Comparison of ENCODE assay signal across 9 cellular contexts in the genomic region with DNA sequence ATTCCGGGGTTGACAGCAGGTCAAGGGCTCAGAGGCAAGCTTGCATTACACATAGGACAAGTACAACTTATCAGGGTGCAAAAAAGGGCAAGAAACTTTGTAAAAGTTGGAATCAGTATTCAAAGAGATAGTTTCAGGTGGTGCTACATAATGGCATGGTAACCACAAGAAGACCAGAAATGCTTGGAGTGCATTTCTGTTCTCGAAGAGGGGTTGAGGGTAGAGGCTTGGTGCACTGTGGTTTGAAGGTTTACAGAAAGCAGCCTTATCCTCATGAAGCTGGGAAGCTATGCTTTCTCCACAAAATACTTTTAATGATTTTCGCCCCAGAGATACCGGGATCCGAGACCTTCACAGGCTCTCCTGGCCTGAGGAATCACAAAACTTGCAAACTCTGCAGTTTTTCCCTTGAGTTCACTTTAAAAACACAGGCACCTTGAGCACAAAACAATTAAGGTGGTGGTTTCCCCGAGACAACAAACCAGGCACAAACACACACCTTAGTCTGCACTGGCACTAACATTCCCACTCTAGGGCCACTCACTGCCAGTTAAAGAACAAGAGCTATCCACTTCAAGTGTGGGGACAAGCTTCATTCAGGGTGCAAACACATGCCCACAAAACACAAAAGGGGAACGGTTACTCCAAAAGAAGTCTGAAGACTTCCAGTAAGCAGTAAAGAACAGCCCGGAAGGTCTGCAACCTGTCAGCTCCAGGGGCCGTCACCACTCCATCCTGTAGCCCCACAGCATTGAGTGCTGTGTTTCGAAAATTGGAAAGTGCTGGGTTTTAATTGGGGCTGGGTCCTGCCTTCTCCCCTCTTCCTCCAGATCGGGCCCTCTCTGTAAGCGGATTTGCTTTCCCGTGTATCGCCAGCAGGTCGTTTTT. TPM values are rescaled to one million over a fixed set of nuclear protein-coding genes. Genes with fewer than 3 reads are reported as not detected.
DNase-seq lines count a peak whose midpoint lies in the region; ATAC-seq and TF ChIP-seq lines count a peak whose summit lies in the region.
"Had no signal": no experiment of that assay in that cellular context is flagged by ENCODE, and none has a peak within 500 bp of the region (broad histone marks: within the 10 kb centered on the region; RNA-seq: fewer than 3 reads in every experiment).

No MANE protein-coding gene starts in this region.

- H3K27me3 Mint-ChIP-seq in MCF 10A (ENCODE audit: insufficient read depth, unreplicated experiment), result no peaks in the 10 kb centered on the region

- no peak overlapping the region for H3K9ac ChIP-seq in mesenchymal stem cell (ENCODE audit: low read length)

- no peak overlapping the region for H2AFZ ChIP-seq in mesenchymal stem cell (ENCODE audit: low read depth, low read length)

- 12% methylated on average over 13 of the region's 15 CpGs for WGBS in mesenchymal stem cell
- 77 to 80% methylated on average over 6 to 15 of the region's 15 CpGs for WGBS in transverse colon (ENCODE audit: low coverage in 1 of 2), 2 donors

- H2BK120ac ChIP-seq in mesenchymal stem cell (ENCODE audit: low read depth, low read length), result no peak overlapping the region

- no peak overlapping the region for H2BK12ac ChIP-seq in mesenchymal stem cell (ENCODE audit: low read length in 2 of 2)

- POLR2A ChIA-PET in MCF 10A (lab: Yijun Ruan, JAX), result interaction anchor here (0.6 to 15.8 kb wide), 2 partner anchors 27 to 179 kb away, joined by 3 to 369 read pairs; a partner anchor contains a TSS

- H3K27me3 ChIP-seq in breast epithelium, result no peaks in the 10 kb centered on the region
- peaks cover 16 to 50% of the 10 kb centered on the region in 2 experiments for H3K27me3 ChIP-seq in mesenchymal stem cell (ENCODE audit: control insufficient read depth in 1 of 2, insufficient read depth in 1 of 2, low read length in 2 of 2)
- peaks cover 2% of the 10 kb centered on the region for H3K27me3 ChIP-seq in transverse colon

- H3K36me3 Mint-ChIP-seq in MCF 10A (ENCODE audit: insufficient read depth, unreplicated experiment), result no peaks in the 10 kb centered on the region

- TF ChIP-seq POLR2A in breast epithelium (IDR thresholded peaks at IDR 0.05) (no peak), transverse colon (IDR thresholded peaks at IDR 0.05) (no peak)

- H3K9me3 ChIP-seq in breast epithelium (no peaks in the 10 kb centered on the region), mesenchymal stem cell (ENCODE audit: control insufficient read depth, low read length) (no peaks in the 10 kb centered on the region), transverse colon (no peaks in the 10 kb centered on the region)

- in situ Hi-C loops in transverse colon (cut with MboI; ENCODE audit: low pct_ligation_motif_present in 1 of 4, low pct_unique_long_range_greater_than_20kb in 1 of 4, low sequenced_read_pairs in 3 of 4), result loop anchor here in 3 of 4 donors (10.0 to 25.0 kb wide), 4 partner anchors 282 to 585 kb away; no protein-coding TSS in a partner anchor

- H2BK15ac ChIP-seq in mesenchymal stem cell (ENCODE audit: low read depth, poor library complexity, severe bottlenecking), result no peak overlapping the region

- CTCF ChIA-PET in MCF 10A (lab: Yijun Ruan, JAX), result interaction anchor here (0.5 to 5.3 kb wide), 5 partner anchors 9 to 771 kb away, joined by 3 to 60 read pairs (median 3); no protein-coding TSS in a partner anchor

- no peak overlapping the region for H3K4me2 ChIP-seq in mesenchymal stem cell (ENCODE audit: low read length, poor library complexity, severe bottlenecking)

- DNase-seq in breast epithelium (ENCODE audit: low spot score in 2 of 2), result no peak
- no peak for DNase-seq in MCF 10A (ENCODE audit: unreplicated experiment)
- DNase-seq in mesenchymal stem cell, result peak; percentile 21
- no peak for DNase-seq in transverse colon
- no peak for DNase-seq in GM19240 (ENCODE audit: insufficient read length, low spot score)
- no peak for DNase-seq in NCI-H2196 treated with DMSO at 0.1 percent for 48 hours (lab: John Stamatoyannopoulos, UW; ENCODE audit: unreplicated experiment)
- DNase-seq: NCI-H187 had no signal

- H3K18ac ChIP-seq in mesenchymal stem cell (ENCODE audit: low read depth in 1 of 2, low read length in 2 of 2), result no peak overlapping the region

- H3K27ac ChIP-seq in breast epithelium (peak overlapping the region; percentile 8 to 63), angular gyrus (ENCODE audit: low read depth, low read length) (peak overlapping the region; percentile 48), mesenchymal stem cell (ENCODE audit: low read length, poor library complexity, severe bottlenecking) (no peak overlapping the region), transverse colon (peak overlapping the region; percentile 93 to 96 (median 96))

- no peak overlapping the region for H3K14ac ChIP-seq in mesenchymal stem cell (ENCODE audit: low read length in 2 of 2)

- no peak for TF ChIP-seq CTCF in breast epithelium (IDR thresholded peaks at IDR 0.05)
- TF ChIP-seq CTCF in MCF 10A (IDR thresholded peaks at IDR 0.05; ENCODE audit: unreplicated experiment), result no peak
- TF ChIP-seq CTCF in transverse colon (IDR thresholded peaks at IDR 0.05), result no peak

- peaks cover 0 to 11% of the 10 kb centered on the region in 2 donors for H3K4me1 ChIP-seq in breast epithelium
- peaks cover 21% of the 10 kb centered on the region for H3K4me1 ChIP-seq in mesenchymal stem cell (ENCODE audit: control insufficient read depth, insufficient read depth, low read depth, low read length)
- H3K4me1 ChIP-seq in transverse colon, result peaks cover 18 to 53% (median 29%) of the 10 kb centered on the region in 4 donors

- H3K4me3 ChIP-seq in breast epithelium (peak overlapping the region in 1 of 3 donors; percentile 76), mesenchymal stem cell (ENCODE audit: insufficient read depth in 1 of 2, low read depth in 1 of 2, low read length in 2 of 2) (no peak overlapping the region), transverse colon (no peak overlapping the region)

- H4K91ac ChIP-seq in mesenchymal stem cell (ENCODE audit: low read length), result no peak overlapping the region

- peak overlapping the region in 1 of 2 experiments; percentile 59 for H3K23ac ChIP-seq in mesenchymal stem cell (ENCODE audit: low read length in 2 of 2)

- H4K8ac ChIP-seq in mesenchymal stem cell (ENCODE audit: low read length), result no peak overlapping the region

- no peak for ATAC-seq in HG02763 (IDR thresholded peaks at IDR 0.05; ENCODE audit: unreplicated experiment)

- H3K79me1 ChIP-seq in mesenchymal stem cell (replicated peaks; ENCODE audit: low read length, poor library complexity, severe bottlenecking), result no peaks in the 10 kb centered on the region

- peaks cover 12% of the 10 kb centered on the region for H3K4me1 Mint-ChIP-seq in MCF 10A (ENCODE audit: insufficient read depth, unreplicated experiment)

- no peak overlapping the region for H3K27ac Mint-ChIP-seq in MCF 10A (ENCODE audit: low read depth, unreplicated experiment)

- no peak overlapping the region for H3K4ac ChIP-seq in mesenchymal stem cell (ENCODE audit: low read depth in 1 of 2, low read length in 2 of 2)

- H3K4me3 Mint-ChIP-seq in MCF 10A (ENCODE audit: unreplicated experiment), result no peak overlapping the region

- H3K36me3 ChIP-seq in breast epithelium (no peaks in the 10 kb centered on the region), mesenchymal stem cell (ENCODE audit: control insufficient read depth in 1 of 2, insufficient read depth in 2 of 2, low read depth in 1 of 2, low read length in 2 of 2) (no peaks in the 10 kb centered on the region), transverse colon (no peaks in the 10 kb centered on the region)

- no peak for TF ChIP-seq EP300 in transverse colon (IDR thresholded peaks at IDR 0.05; ENCODE audit: low read depth)

- no TSS peak for BruUV-seq in MCF 10A (replicated peaks; lab: Mats Ljungman, UMichigan)

- no peak overlapping the region for H2AK5ac ChIP-seq in mesenchymal stem cell (ENCODE audit: low read length, severe bottlenecking)

- intact Hi-C loops in breast epithelium (cut with DNase I; ENCODE audit: low total_unique reads), result loop anchor here (5.0 to 10.0 kb wide), 2 partner anchors 285 to 392 kb away; no protein-coding TSS in a partner anchor
- intact Hi-C loops in MCF 10A (cut with micrococcal nuclease), result loop anchor here (10.0 kb wide), 1 partner anchor 802 kb away; no protein-coding TSS in a partner anchor
- intact Hi-C loops in transverse colon (cut with DNase I; ENCODE audit: low total_unique reads), result loop anchor here (5.0 to 10.0 kb wide), 2 partner anchors 202 to 400 kb away; no protein-coding TSS in a partner anchor

- H3K9me3 Mint-ChIP-seq in MCF 10A (ENCODE audit: unreplicated experiment), result no peaks in the 10 kb centered on the region

- no peak overlapping the region for H2BK5ac ChIP-seq in mesenchymal stem cell (ENCODE audit: low read depth, low read length, poor library complexity, severe bottlenecking)

RNA-seq across cellular contexts. Expression of a gene that starts 29.7 kb away (rescaled TPM):
- total RNA-seq in breast epithelium, result 10 to 100 TPM; 54.9 to 87.5 (median 79.6) TPM
- total RNA-seq in MCF 10A (2022), result 47.4 and 54.8 TPM in 2 replicates
- 5.0 TPM for polyA plus RNA-seq in mesenchymal stem cell (2013, experiment 1 of 2)
- polyA plus RNA-seq in mesenchymal stem cell (2013, experiment 2 of 2), result 4.9 TPM
- 10 to 100 TPM; 17.3 to 37.2 (median 29.8) TPM for total RNA-seq in transverse colon
